In genomic region chr11:89342883-89343572, GRCh38 we compare ENCODE assay signal across 7 cellular contexts.
A peak's percentile ranks its signal among the peaks of the same experiment; 100 is the strongest.
DNase-seq lines count a peak whose midpoint lies in the region; ATAC-seq and TF ChIP-seq lines count a peak whose summit lies in the region.
"Not testable (repeated sequence)": the region's sequence is repeated elsewhere in the genome, so short reads cannot be mapped to it uniquely, and the experiment has no call there.

No MANE protein-coding gene starts in this region.

- H3K4me1 ChIP-seq in gastroesophageal sphincter, result peaks cover 0 to 11% (median 0%) of the 10 kb centered on the region in 3 donors
- H3K4me1 ChIP-seq in psoas muscle, testis: not testable (repeated sequence)

- not testable (repeated sequence) for H3K4me3 ChIP-seq in choroid plexus epithelial cell (ENCODE audit: low read depth, low read length); gastroesophageal sphincter; psoas muscle; testis

- DNase-seq in amniotic epithelial cell (ENCODE audit: low read depth) (peak; percentile 78), choroid plexus epithelial cell (ENCODE audit: low read depth) (peak; percentile 45), iris pigment epithelial cell (ENCODE audit: low read depth) (peak; percentile 63), mucosa of gallbladder (ENCODE audit: low spot score) (peak; percentile 18), psoas muscle (peak; percentile 63), testis (peak; percentile 51)

- H3K9me3 ChIP-seq in gastroesophageal sphincter, psoas muscle, testis: not testable (repeated sequence)

- TF ChIP-seq EP300 in gastroesophageal sphincter (IDR thresholded peaks at IDR 0.05), result not testable (repeated sequence)

- H3K27ac ChIP-seq in gastroesophageal sphincter (peak overlapping the region in 3 of 4 donors; percentile 43 to 45 (median 44)), testis (peak overlapping the region in 1 of 2 donors; percentile 9)
- H3K27ac ChIP-seq in psoas muscle, result not testable (repeated sequence)

- ATAC-seq in gastroesophageal sphincter (peak; percentile 92), psoas muscle (peak; percentile 30 to 83 (median 65))

- H3K36me3 ChIP-seq in gastroesophageal sphincter; psoas muscle (ENCODE audit: insufficient read depth in 1 of 2, low read depth in 1 of 2); testis (ENCODE audit: low read depth, missing control alignments): not testable (repeated sequence)

- WGBS in gastroesophageal sphincter (ENCODE audit: low coverage in 1 of 2), 2 donors, result 22 to 38% methylated on average over 3 of the region's 3 CpGs
- WGBS in psoas muscle, 3 donors, result 37 to 49% (median 37%) methylated on average over 3 of the region's 3 CpGs
- 41 to 59% methylated on average over 3 of the region's 3 CpGs for WGBS in testis, 2 donors

- intact Hi-C loops in psoas muscle (cut with DNase I); testis (cut with DNase I; ENCODE audit: low total_unique reads): not testable (repeated sequence)

- not testable (repeated sequence) for TF ChIP-seq CTCF in choroid plexus epithelial cell (conservative IDR thresholded peaks at IDR 0.05; ENCODE audit: low read depth, low read length); gastroesophageal sphincter (IDR thresholded peaks at IDR 0.05); psoas muscle (IDR thresholded peaks at IDR 0.05); testis (IDR thresholded peaks at IDR 0.05)

- not testable (repeated sequence) for TF ChIP-seq POLR2A in gastroesophageal sphincter (IDR thresholded peaks at IDR 0.05); testis (IDR thresholded peaks at IDR 0.05)

- H3K27me3 ChIP-seq in gastroesophageal sphincter; psoas muscle (ENCODE audit: insufficient read depth in 3 of 3, low read length in 2 of 3); testis: not testable (repeated sequence)

Comparison
In these comparisons a context has a peak if more than half of its experiments do, and no peak if none do; other contexts are left out.
1. DNase-seq: peak in every context shown above with its lines; median percentile 78 in amniotic epithelial cell; 63 in iris pigment epithelial cell; 63 in psoas muscle; 51 in testis; 45 in choroid plexus epithelial cell; 18 in mucosa of gallbladder.